In genomic region chr2:198456418-198456817, GRCh38 we compare ENCODE assay signal across 17 cellular contexts.
"Had no signal": no experiment of that assay in that cellular context is flagged by ENCODE, and none has a peak within 500 bp of the region (broad histone marks: within the 10 kb centered on the region; RNA-seq: fewer than 3 reads in every experiment).

No MANE protein-coding gene starts in this region.

- H3K27ac ChIP-seq: adrenal gland, heart right ventricle, testis, uterus had no signal

- H3K9me3 Mint-ChIP-seq: activated naive CD4-positive, alpha-beta T cell treated with anti-CD3 and anti-CD28 coated beads, Interleukin-2, amount 50 U/mL, for 72 hours; activated T-helper 17 cell treated with anti-CD3 and anti-CD28 coated beads, Interleukin-2, amount 50 U/mL, for 72 hours; central memory CD8-positive, alpha-beta T cell; neural crest cell; stimulated activated naive B cell treated with anti-CD40 and anti-IgM and Interleukin-4, amounts not matched to agents 10 μg/mL and 1 μg/mL and 100 μg/mL, for 72 hours; WTC11 had no signal

- H3K4me1 Mint-ChIP-seq: activated T-helper 17 cell treated with anti-CD3 and anti-CD28 coated beads, Interleukin-2, amount 50 U/mL, for 72 hours; central memory CD8-positive, alpha-beta T cell; naive thymus-derived CD4-positive, alpha-beta T cell; neural crest cell; stimulated activated naive B cell treated with anti-CD40 and anti-IgM and Interleukin-4, amounts not matched to agents 10 μg/mL and 1 μg/mL and 100 μg/mL, for 72 hours; WTC11 had no signal

- H3K36me3 ChIP-seq: adrenal gland, heart right ventricle, uterus had no signal

- H3K36me3 Mint-ChIP-seq: activated naive CD4-positive, alpha-beta T cell treated with anti-CD3 and anti-CD28 coated beads, Interleukin-2, amount 50 U/mL, for 72 hours; naive thymus-derived CD4-positive, alpha-beta T cell; stimulated activated naive B cell treated with anti-CD40 and anti-IgM and Interleukin-4, amounts not matched to agents 10 μg/mL and 1 μg/mL and 100 μg/mL, for 72 hours; WTC11 had no signal

- H3K4me1 ChIP-seq: adrenal gland, heart right ventricle, testis, uterus had no signal

- H3K4me2 ChIP-seq: smooth muscle cell had no signal

- H3K27ac Mint-ChIP-seq: activated naive CD4-positive, alpha-beta T cell treated with anti-CD3 and anti-CD28 coated beads, Interleukin-2, amount 50 U/mL, for 72 hours; activated T-helper 17 cell treated with anti-CD3 and anti-CD28 coated beads, Interleukin-2, amount 50 U/mL, for 72 hours; naive thymus-derived CD4-positive, alpha-beta T cell; stimulated activated naive B cell treated with anti-CD40 and anti-IgM and Interleukin-4, amounts not matched to agents 10 μg/mL and 1 μg/mL and 100 μg/mL, for 72 hours; WTC11 had no signal

- H3K9me3 ChIP-seq: adrenal gland, testis, uterus had no signal

- H3K4me3 Mint-ChIP-seq: activated T-helper 17 cell treated with anti-CD3 and anti-CD28 coated beads, Interleukin-2, amount 50 U/mL, for 72 hours; central memory CD8-positive, alpha-beta T cell; naive thymus-derived CD4-positive, alpha-beta T cell; neural crest cell; stimulated activated naive B cell treated with anti-CD40 and anti-IgM and Interleukin-4, amounts not matched to agents 10 μg/mL and 1 μg/mL and 100 μg/mL, for 72 hours; WTC11 had no signal

- H3K27me3 Mint-ChIP-seq: central memory CD8-positive, alpha-beta T cell; stimulated activated naive B cell treated with anti-CD40 and anti-IgM and Interleukin-4, amounts not matched to agents 10 μg/mL and 1 μg/mL and 100 μg/mL, for 72 hours had no signal

- DNase-seq: activated T-cell treated with anti-CD3 and anti-CD28 coated beads, Interleukin-2, amount 50 U/mL, for 1 hour; adrenal gland; effector memory CD4-positive, alpha-beta T cell; heart right ventricle; kidney; naive thymus-derived CD4-positive, alpha-beta T cell; stimulated activated CD4-positive, alpha-beta T cell treated with anti-CD3 and anti-CD28 coated beads, Interleukin-15, amount 100 ng/mL, for 24 hours; stimulated activated naive B cell treated with anti-CD40 and anti-IgM and Interleukin-4, amounts not matched to agents 10 μg/mL and 1 μg/mL and 100 μg/mL, for 72 hours; testis; uterus had no signal

- H3K4me3 ChIP-seq: adrenal gland, heart right ventricle, lung, smooth muscle cell, testis, uterus had no signal

- H3K27me3 ChIP-seq: adrenal gland, heart right ventricle, testis, uterus had no signal
